In the genomic region with DNA sequence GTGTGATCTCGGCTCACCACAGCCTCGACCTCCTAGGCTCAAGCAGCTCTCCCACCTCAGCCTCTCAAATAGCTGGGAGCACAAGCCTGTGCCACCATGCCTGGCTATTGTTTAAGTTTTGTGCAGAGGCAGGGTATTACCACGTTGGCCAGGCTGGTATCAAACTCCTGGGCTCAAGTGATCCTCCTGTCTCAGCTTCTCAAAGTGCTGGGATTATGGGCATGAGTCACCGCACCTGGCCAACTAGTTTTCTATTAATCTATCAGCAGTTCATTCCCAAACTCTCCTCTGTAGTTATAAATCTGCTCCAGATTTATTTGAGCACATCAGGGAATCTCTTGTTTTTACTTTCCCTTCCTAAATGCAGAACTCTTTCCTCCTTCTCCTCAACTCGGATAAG, we compare ENCODE assay signal across 18 cellular contexts.
DNase-seq lines count a peak whose midpoint lies in the region; TF ChIP-seq lines count a peak whose summit lies in the region.
"Had no signal": no experiment of that assay in that cellular context is flagged by ENCODE, and none has a peak within 500 bp of the region (broad histone marks: within the 10 kb centered on the region; RNA-seq: fewer than 3 reads in every experiment).

No MANE protein-coding gene starts in this region.

- TF ChIP-seq CTCF in OCI-LY7 (conservative IDR thresholded peaks at IDR 0.05; ENCODE audit: low read length): no peak
- no peak for TF ChIP-seq CTCF in epithelial cell of esophagus (IDR thresholded peaks at IDR 0.05; ENCODE audit: insufficient read depth, low read depth, low read length, missing control alignments)
- no peak for TF ChIP-seq CTCF in thyroid gland (IDR thresholded peaks at IDR 0.05)
- TF ChIP-seq CTCF in vagina (IDR thresholded peaks at IDR 0.05): no peak

- peak overlapping the region; percentile 5; the same call in 1 of the 2 replicates for H2AFZ ChIP-seq in OCI-LY7 (ENCODE audit: low read length)
- H2AFZ ChIP-seq: GM23338 had no signal

- WGBS in thyroid gland, 2 donors: 88 to 93% methylated on average over 5 of the region's 5 CpGs

- H3K27me3 ChIP-seq in thyroid gland (no peaks in the 10 kb centered on the region), vagina (no peaks in the 10 kb centered on the region)

- no TSS peak for BruUV-seq in OCI-LY7 (replicated peaks; lab: Mats Ljungman, UMichigan)

- H3K27ac ChIP-seq in OCI-LY7 (ENCODE audit: low read depth, low read length, poor library complexity, severe bottlenecking) (no peak overlapping the region), thyroid gland (peak overlapping the region in 2 of 3 donors; percentile 19 to 95), vagina (no peak overlapping the region)
- H3K27ac ChIP-seq: 22Rv1, A549, C4-2B had no signal

- H3K4me1 ChIP-seq in OCI-LY7 (ENCODE audit: insufficient read depth, low read length, poor library complexity, severe bottlenecking) (peaks cover 7% of the 10 kb centered on the region), thyroid gland (peaks cover 22 to 29% of the 10 kb centered on the region in 2 donors), vagina (peaks cover 20% of the 10 kb centered on the region)
- H3K4me1 ChIP-seq: A549, Caco-2 had no signal

- H3K36me3 ChIP-seq in OCI-LY7 (ENCODE audit: insufficient read depth, low read length): no peaks in the 10 kb centered on the region
- H3K36me3 ChIP-seq in thyroid gland: no peaks in the 10 kb centered on the region
- H3K36me3 ChIP-seq in vagina: no peaks in the 10 kb centered on the region

- no peaks in the 10 kb centered on the region for H4K20me1 ChIP-seq in OCI-LY7 (ENCODE audit: insufficient read depth, low read length)

- H3K4me2 ChIP-seq in OCI-LY7 (ENCODE audit: low read length): no peak overlapping the region
- H3K4me2 ChIP-seq: A549, GM23338 had no signal

- intact Hi-C loops in OCI-LY7 (cut with micrococcal nuclease; ENCODE audit: unreplicated experiment) (no loop called here), thyroid gland (cut with DNase I) (no loop called here), vagina (cut with DNase I) (no loop called here)

- no peak overlapping the region for H3K4me3 ChIP-seq in OCI-LY7 (ENCODE audit: low read depth, low read length, poor library complexity, severe bottlenecking)
- no peak overlapping the region for H3K4me3 ChIP-seq in epithelial cell of esophagus (ENCODE audit: low read length)
- H3K4me3 ChIP-seq in thyroid gland (replicated peaks in 1 of 3): no peak overlapping the region
- H3K4me3 ChIP-seq in vagina: no peak overlapping the region
- H3K4me3 ChIP-seq: A549, GM23338 had no signal

- CTCF ChIA-PET in OCI-LY7 (lab: Charles Lee; ENCODE audit: unreplicated experiment): no interaction called here

- H3K9me3 ChIP-seq in OCI-LY7 (ENCODE audit: low read length) (no peaks in the 10 kb centered on the region), thyroid gland (no peaks in the 10 kb centered on the region), vagina (no peaks in the 10 kb centered on the region)
- H3K9me3 ChIP-seq: A549, Caco-2 had no signal

- POLR2A ChIA-PET in OCI-LY7 (lab: Charles Lee): no interaction called here

- TF ChIP-seq POLR2A in thyroid gland (IDR thresholded peaks at IDR 0.05) (no peak), vagina (IDR thresholded peaks at IDR 0.05) (no peak)

- no peaks in the 10 kb centered on the region for H3K9me2 ChIP-seq in OCI-LY7 (ENCODE audit: insufficient read depth, low read length)

- DNase-seq in OCI-LY7 (ENCODE audit: low spot score): no peak
- DNase-seq in epithelial cell of esophagus (ENCODE audit: low read depth): peak; percentile 46
- peak; percentile 35 for DNase-seq in islet precursor cell
- no peak for DNase-seq in thyroid gland
- no peak for DNase-seq in NCI-H345 treated with DMSO at 0.1 percent for 48 hours (lab: John Stamatoyannopoulos, UW; ENCODE audit: unreplicated experiment)
- no peak for DNase-seq in vagina (ENCODE audit: extremely low spot score in 2 of 2)
- no peak for DNase-seq in midbrain (lab: John Stamatoyannopoulos, UW)
- DNase-seq: AML-193; Caco-2; CD4-positive, alpha-beta T cell; DMS153; DMS79; GDM1; HCEC 1CT had no signal

- no peaks in the 10 kb centered on the region for H3K79me2 ChIP-seq in OCI-LY7 (ENCODE audit: insufficient read depth, low read depth, low read length)

Comparison
In these comparisons a context has a peak if more than half of its experiments do, and no peak if none do; other contexts are left out.
1. DNase-seq: peak in epithelial cell of esophagus (single experiment) and islet precursor cell (single experiment); none in OCI-LY7 (single experiment), thyroid gland (0 of 2), NCI-H345 treated with DMSO at 0.1 percent for 48 hours (single experiment), vagina (0 of 2) and midbrain (single experiment).
2. H3K27ac ChIP-seq: peak in thyroid gland (2 of 3); none in OCI-LY7 (single experiment) and vagina (single experiment).